Comparison of ENCODE assay signal across 11 cellular contexts in genomic region chr3:179973931-179974361, GRCh38.
DNase-seq lines count a peak whose midpoint lies in the region; ATAC-seq, FAIRE-seq and TF ChIP-seq lines count a peak whose summit lies in the region.
"Had no signal": no experiment of that assay in that cellular context is flagged by ENCODE, and none has a peak within 500 bp of the region (broad histone marks: within the 10 kb centered on the region; RNA-seq: fewer than 3 reads in every experiment).

No MANE protein-coding gene starts in this region.

- ATAC-seq in GM18870 (IDR thresholded peaks at IDR 0.05; ENCODE audit: unreplicated experiment): no peak
- ATAC-seq: activated T-cell treated with anti-CD3 and anti-CD28 coated beads, Interleukin-2, amount 50 U/mL, for 72 hours; left ventricle myocardium superior; stimulated activated naive CD8-positive, alpha-beta T cell treated with anti-CD3 and anti-CD28 coated beads, Interleukin-15, amount 100 ng/mL, for 72 hours had no signal

- in situ Hi-C loops in transverse colon (cut with MboI; ENCODE audit: low pct_ligation_motif_present in 1 of 4, low pct_unique_long_range_greater_than_20kb in 1 of 4, low sequenced_read_pairs in 3 of 4): no loop called here

- intact Hi-C loops in transverse colon (cut with DNase I; ENCODE audit: low total_unique reads): no loop called here

- no peaks in the 10 kb centered on the region for H3K4me1 ChIP-seq in transverse colon

- no peaks in the 10 kb centered on the region for H3K27me3 ChIP-seq in transverse colon

- H3K36me3 ChIP-seq in transverse colon: no peaks in the 10 kb centered on the region

- WGBS in transverse colon (ENCODE audit: low coverage in 1 of 2), 2 donors: 39 to 43% methylated on average over 2 to 4 of the region's 4 CpGs

- H3K4me3 ChIP-seq in Jurkat, Clone E6-1 (ENCODE audit: low read length): peak overlapping the region; percentile 52
- no peak overlapping the region for H3K4me3 ChIP-seq in transverse colon

- H3K9me3 ChIP-seq in transverse colon: no peaks in the 10 kb centered on the region

- TF ChIP-seq CTCF in transverse colon (IDR thresholded peaks at IDR 0.05): no peak

- no peak for DNase-seq in GM19239 (ENCODE audit: insufficient read length, low spot score)
- DNase-seq in Jurkat, Clone E6-1 (ENCODE audit: low read depth, low spot score): peak; percentile 69
- peak; percentile 83 for DNase-seq in putamen (ENCODE audit: low spot score)
- no peak for DNase-seq in transverse colon
- DNase-seq in stimulated activated CD4-positive, alpha-beta T cell treated with anti-CD3 and anti-CD28 coated beads, Interleukin-1b, Interleukin-23, amount 100 ng/mL, for 48 hours: no peak
- DNase-seq: activated T-cell treated with anti-CD3 and anti-CD28 coated beads, Interleukin-2, amount 50 U/mL, for 72 hours; effector memory CD4-positive, alpha-beta T cell; left ventricle myocardium superior; stimulated activated naive CD8-positive, alpha-beta T cell treated with anti-CD3 and anti-CD28 coated beads, Interleukin-15, amount 100 ng/mL, for 72 hours had no signal

- no peak for TF ChIP-seq POLR2A in transverse colon (IDR thresholded peaks at IDR 0.05)

- no peak for TF ChIP-seq EP300 in transverse colon (IDR thresholded peaks at IDR 0.05; ENCODE audit: low read depth)

- peak; percentile 33 for FAIRE-seq in GM19239 (lab: Jason Lieb, UNC)

- H3K27ac ChIP-seq in angular gyrus (ENCODE audit: low read depth, low read length) (peak overlapping the region; percentile 89), transverse colon (no peak overlapping the region)

Comparison
In these comparisons a context has a peak if more than half of its experiments do, and no peak if none do; other contexts are left out.
1. DNase-seq: peak in Jurkat, Clone E6-1 (single experiment) and putamen (single experiment); none in GM19239 (single experiment), transverse colon (single experiment) and stimulated activated CD4-positive, alpha-beta T cell treated with anti-CD3 and anti-CD28 coated beads, Interleukin-1b, Interleukin-23, amount 100 ng/mL, for 48 hours (single experiment).